ENCODE assay signal across 20 cellular contexts in genomic region chrX:27600686-27601085, GRCh38. TPM values are rescaled to one million over a fixed set of nuclear protein-coding genes. Genes with fewer than 3 reads are reported as not detected.
"Had no signal": no experiment of that assay in that cellular context is flagged by ENCODE, and none has a peak within 500 bp of the region (broad histone marks: within the 10 kb centered on the region; RNA-seq: fewer than 3 reads in every experiment).

No MANE protein-coding gene starts in this region.

- H3K27me3 ChIP-seq: adrenal gland, body of pancreas, esophagus squamous epithelium, gastroesophageal sphincter, ovary, stomach had no signal

- H3K4me3 ChIP-seq: adrenal gland, body of pancreas, esophagus squamous epithelium, gastroesophageal sphincter, ovary, stomach, thoracic aorta had no signal

- ATAC-seq: body of pancreas, gastroesophageal sphincter had no signal

- H3K36me3 ChIP-seq: adrenal gland, esophagus squamous epithelium, gastroesophageal sphincter, ovary, stomach, thoracic aorta had no signal

- DNase-seq: activated CD4-positive, alpha-beta T cell treated with anti-CD3 and anti-CD28 coated beads, Interleukin-2, amount 50 U/mL, for 1 hour; activated naive CD4-positive, alpha-beta T cell treated with anti-CD3 and anti-CD28 coated beads, Interleukin-2, amount 10 ng/mL, durations not matched to agents 7 days and 5 days; activated T-cell treated with anti-CD3 and anti-CD28 coated beads for 4 hours; adrenal gland; body of pancreas; cerebellar nuclear complex; esophagus squamous epithelium; ovary; stimulated activated CD4-positive, alpha-beta T cell treated with anti-CD3 and anti-CD28 coated beads, Interleukin-15, amount 100 ng/mL, for 24 hours; stimulated activated CD4-positive, alpha-beta T cell treated with anti-CD3 and anti-CD28 coated beads, Interleukin-4, amount 100 ng/mL, for 4 hours; stomach had no signal

RNA-seq across cellular contexts. Expression of gene DCAF8L2, which starts 10.5 kb away (rescaled TPM):
- total RNA-seq: activated CD8-positive, alpha-beta memory T cell treated with anti-CD3 and anti-CD28 coated beads for 36 hours; activated T-helper 2 cell treated with anti-CD3 and anti-CD28 coated beads, Interferon-gamma antibody, Interleukin-2, Interleukin-4, amounts not matched to agents 10 μg/mL and 5 μg/mL and 100 μg/mL, durations not matched to agents 14 hours and 24 hours and 36 hours; adrenal gland; body of pancreas; esophagus squamous epithelium; lower leg skin; renal cortical epithelial cell; skeletal muscle tissue; stomach; thoracic aorta; urinary bladder had no signal
- polyA plus RNA-seq: adrenal gland, neural cell, stomach, urinary bladder had no signal
